Comparison of ENCODE assay signal across 1 cellular context in the genomic region with DNA sequence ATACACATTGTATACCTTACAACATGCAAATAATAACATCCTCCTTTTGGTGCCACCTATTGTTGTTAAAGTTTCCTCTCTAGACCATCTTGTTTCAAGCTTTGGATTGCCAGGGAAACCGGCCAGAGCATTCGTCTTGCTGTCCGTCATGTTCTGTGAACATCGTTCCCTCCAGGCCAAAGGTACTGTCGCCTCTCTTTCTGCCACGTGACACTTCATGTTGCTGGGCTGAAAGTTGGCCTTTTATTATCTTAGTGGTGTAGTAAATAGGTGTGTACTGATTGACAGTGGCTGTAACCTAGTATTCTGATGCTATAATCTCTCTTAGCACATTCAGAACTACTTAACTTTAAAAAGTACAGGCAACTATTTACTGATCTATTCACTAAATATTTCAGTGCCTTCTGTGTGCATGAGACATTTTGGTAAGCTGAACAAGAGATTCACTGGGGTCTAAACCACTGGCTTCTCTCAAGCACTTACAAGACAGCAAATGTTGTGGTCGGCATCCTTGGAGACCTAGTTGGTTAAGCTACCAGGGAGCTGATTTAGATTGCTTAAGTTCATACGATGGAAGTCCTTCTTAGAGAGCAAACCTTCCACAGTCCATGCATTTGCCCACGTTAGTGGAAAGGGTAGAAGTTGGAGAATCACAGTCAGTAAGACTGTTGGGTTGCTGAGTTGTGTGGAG.
TF ChIP-seq lines count a peak whose summit lies in the region.

No MANE protein-coding gene starts in this region.

TF ChIP-seq in WTC11, 78 proteins besides CTCF, POLR2A, EP300 and RAD21 (continued from another document):
- TF ChIP-seq, protein P1, sequence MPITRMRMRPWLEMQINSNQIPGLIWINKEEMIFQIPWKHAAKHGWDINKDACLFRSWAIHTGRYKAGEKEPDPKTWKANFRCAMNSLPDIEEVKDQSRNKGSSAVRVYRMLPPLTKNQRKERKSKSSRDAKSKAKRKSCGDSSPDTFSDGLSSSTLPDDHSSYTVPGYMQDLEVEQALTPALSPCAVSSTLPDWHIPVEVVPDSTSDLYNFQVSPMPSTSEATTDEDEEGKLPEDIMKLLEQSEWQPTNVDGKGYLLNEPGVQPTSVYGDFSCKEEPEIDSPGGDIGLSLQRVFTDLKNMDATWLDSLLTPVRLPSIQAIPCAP (CRISPR knock-in tag; IDR thresholded peaks at IDR 0.05), result no peak
